10 cellular contexts compared by ENCODE assay signal in genomic region chr12:77133566-77133965, GRCh38.
DNase-seq lines count a peak whose midpoint lies in the region; ATAC-seq, FAIRE-seq and TF ChIP-seq lines count a peak whose summit lies in the region.
"Had no signal": no experiment of that assay in that cellular context is flagged by ENCODE, and none has a peak within 500 bp of the region (broad histone marks: within the 10 kb centered on the region; RNA-seq: fewer than 3 reads in every experiment).

No MANE protein-coding gene starts in this region.

- H3K9me2 ChIP-seq in OCI-LY7 (ENCODE audit: insufficient read depth, low read length): no peaks in the 10 kb centered on the region

- POLR2A ChIA-PET in OCI-LY7 (lab: Charles Lee): interaction anchor here (0.9 kb wide), 1 partner anchor 254 kb away, joined by 3 read pairs; no protein-coding TSS in a partner anchor

- BruUV-seq in OCI-LY7 (replicated peaks; lab: Mats Ljungman, UMichigan): no TSS peak

- CTCF ChIA-PET in OCI-LY7 (lab: Charles Lee; ENCODE audit: unreplicated experiment): no interaction called here

- TF ChIP-seq CTCF in OCI-LY7 (conservative IDR thresholded peaks at IDR 0.05; ENCODE audit: low read length) (no peak), fibroblast of lung (conservative IDR thresholded peaks at IDR 0.05 in 1 of 2, IDR thresholded peaks at IDR 0.05 in 1 of 2; ENCODE audit: low read depth in 1 of 2, low read length in 2 of 2) (no peak), glutamatergic neuron (IDR thresholded peaks at IDR 0.05; ENCODE audit: partially characterized antibody, unreplicated experiment) (no peak)

- no peak for ATAC-seq in stimulated activated naive CD8-positive, alpha-beta T cell treated with anti-CD3 and anti-CD28 coated beads, Interleukin-15, Interleukin-2, amounts not matched to agents 100 U/mL and 50 U/mL, for 24 hours
- ATAC-seq in stimulated activated naive CD8-positive, alpha-beta T cell treated with anti-CD3 and anti-CD28 coated beads, Interleukin-15, amount 100 ng/mL, for 72 hours: no peak
- no peak for ATAC-seq in HG03571 (IDR thresholded peaks at IDR 0.05; ENCODE audit: unreplicated experiment)

- no peak for FAIRE-seq in urothelium cell line (lab: Jason Lieb, UNC)

- no peak overlapping the region for H3K9ac ChIP-seq in fibroblast of lung (ENCODE audit: insufficient read depth, low read length)

- peak; percentile 20 for DNase-seq in stimulated activated naive CD8-positive, alpha-beta T cell treated with anti-CD3 and anti-CD28 coated beads, Interleukin-15, Interleukin-2, amounts not matched to agents 100 U/mL and 50 U/mL, for 24 hours
- no peak for DNase-seq in stimulated activated naive CD8-positive, alpha-beta T cell treated with anti-CD3 and anti-CD28 coated beads, Interleukin-15, amount 100 ng/mL, for 72 hours
- peak; percentile 39 for DNase-seq in OCI-LY7 (ENCODE audit: low spot score)
- peak; percentile 64 to 73 for DNase-seq in fibroblast of lung (ENCODE audit: low read depth in 2 of 2)
- peak; percentile 35 for DNase-seq in urothelium cell line (ENCODE audit: low spot score)
- DNase-seq in glutamatergic neuron: no peak
- DNase-seq in amniotic stem cell (lab: John Stamatoyannopoulos, UW): no peak
- DNase-seq: upper lobe of left lung had no signal

- H3K9me3 ChIP-seq in OCI-LY7 (ENCODE audit: low read length) (no peaks in the 10 kb centered on the region), fibroblast of lung (ENCODE audit: control insufficient read depth, insufficient read depth, low read depth, low read length) (no peaks in the 10 kb centered on the region)
- H3K9me3 ChIP-seq: upper lobe of left lung had no signal

- H3K27me3 ChIP-seq in fibroblast of lung (ENCODE audit: control insufficient read depth, insufficient read depth, low read length): no peaks in the 10 kb centered on the region
- H3K27me3 ChIP-seq: upper lobe of left lung had no signal

- H3K4me2 ChIP-seq in OCI-LY7 (ENCODE audit: low read length) (no peak overlapping the region), fibroblast of lung (ENCODE audit: extremely low read depth, insufficient read depth, low read length) (no peak overlapping the region)

- H3K79me2 ChIP-seq in OCI-LY7 (ENCODE audit: insufficient read depth, low read depth, low read length): no peaks in the 10 kb centered on the region
- H3K79me2 ChIP-seq in fibroblast of lung (ENCODE audit: control insufficient read depth, insufficient read depth, low read length): no peaks in the 10 kb centered on the region

- no peaks in the 10 kb centered on the region for H3K4me1 ChIP-seq in OCI-LY7 (ENCODE audit: insufficient read depth, low read length, poor library complexity, severe bottlenecking)
- no peaks in the 10 kb centered on the region for H3K4me1 ChIP-seq in fibroblast of lung (ENCODE audit: control insufficient read depth, extremely low read depth, insufficient read depth, low read length)
- H3K4me1 ChIP-seq: upper lobe of left lung had no signal

- H3K36me3 ChIP-seq in OCI-LY7 (ENCODE audit: insufficient read depth, low read length) (no peaks in the 10 kb centered on the region), fibroblast of lung (ENCODE audit: control insufficient read depth, insufficient read depth, low read length) (no peaks in the 10 kb centered on the region)
- H3K36me3 ChIP-seq: upper lobe of left lung had no signal

- H3K27ac ChIP-seq in OCI-LY7 (ENCODE audit: low read depth, low read length, poor library complexity, severe bottlenecking) (no peak overlapping the region), fibroblast of lung (ENCODE audit: insufficient read depth, low read length) (no peak overlapping the region)
- H3K27ac ChIP-seq: upper lobe of left lung had no signal

- no peaks in the 10 kb centered on the region for H3K27me3 Mint-ChIP-seq in stimulated activated naive CD8-positive, alpha-beta T cell treated with anti-CD3 and anti-CD28 coated beads, Interleukin-15, amount 100 ng/mL, for 72 hours
- H3K27me3 Mint-ChIP-seq in glutamatergic neuron (ENCODE audit: unreplicated experiment): peaks cover 2% of the 10 kb centered on the region

- H3K4me3 ChIP-seq in OCI-LY7 (ENCODE audit: low read depth, low read length, poor library complexity, severe bottlenecking): no peak overlapping the region
- no peak overlapping the region for H3K4me3 ChIP-seq in fibroblast of lung (replicated peaks in 1 of 4; ENCODE audit: control extremely low read depth in 1 of 4, insufficient read depth in 1 of 4, low read depth in 3 of 4, low read length in 4 of 4)
- H3K4me3 ChIP-seq: upper lobe of left lung had no signal

- H3K4me1 Mint-ChIP-seq in stimulated activated naive CD8-positive, alpha-beta T cell treated with anti-CD3 and anti-CD28 coated beads, Interleukin-15, amount 100 ng/mL, for 72 hours: no peaks in the 10 kb centered on the region
- H3K4me1 Mint-ChIP-seq in glutamatergic neuron (ENCODE audit: low read depth, unreplicated experiment): peaks cover 4% of the 10 kb centered on the region
- H3K4me1 Mint-ChIP-seq: nephron had no signal

- intact Hi-C loops in OCI-LY7 (cut with micrococcal nuclease; ENCODE audit: unreplicated experiment): no loop called here

- H3K27ac Mint-ChIP-seq in stimulated activated naive CD8-positive, alpha-beta T cell treated with anti-CD3 and anti-CD28 coated beads, Interleukin-15, amount 100 ng/mL, for 72 hours: no peak overlapping the region
- no peak overlapping the region for H3K27ac Mint-ChIP-seq in glutamatergic neuron (ENCODE audit: unreplicated experiment)
- H3K27ac Mint-ChIP-seq: nephron had no signal

- H3K4me3 Mint-ChIP-seq in stimulated activated naive CD8-positive, alpha-beta T cell treated with anti-CD3 and anti-CD28 coated beads, Interleukin-15, amount 100 ng/mL, for 72 hours: no peak overlapping the region
- H3K4me3 Mint-ChIP-seq in glutamatergic neuron (ENCODE audit: unreplicated experiment): no peak overlapping the region
- H3K4me3 Mint-ChIP-seq: nephron had no signal

- H3K36me3 Mint-ChIP-seq in glutamatergic neuron (ENCODE audit: unreplicated experiment): no peaks in the 10 kb centered on the region

- H4K20me1 ChIP-seq in OCI-LY7 (ENCODE audit: insufficient read depth, low read length) (no peaks in the 10 kb centered on the region), fibroblast of lung (ENCODE audit: control insufficient read depth, extremely low read depth, insufficient read depth, low read length) (no peaks in the 10 kb centered on the region)

- peaks cover 4 to 7% of the 10 kb centered on the region in 2 donors for H3K9me3 Mint-ChIP-seq in stimulated activated naive CD8-positive, alpha-beta T cell treated with anti-CD3 and anti-CD28 coated beads, Interleukin-15, amount 100 ng/mL, for 72 hours
- H3K9me3 Mint-ChIP-seq in glutamatergic neuron (ENCODE audit: unreplicated experiment): no peaks in the 10 kb centered on the region
- H3K9me3 Mint-ChIP-seq: nephron had no signal

- H2AFZ ChIP-seq in OCI-LY7 (ENCODE audit: low read length) (no peak overlapping the region), fibroblast of lung (ENCODE audit: low read length) (no peak overlapping the region)

Comparison
In these comparisons a context has a peak if more than half of its experiments do, and no peak if none do; other contexts are left out.
1. DNase-seq: peak in stimulated activated naive CD8-positive, alpha-beta T cell treated with anti-CD3 and anti-CD28 coated beads, Interleukin-15, Interleukin-2, amounts not matched to agents 100 U/mL and 50 U/mL, for 24 hours (single experiment), OCI-LY7 (single experiment), fibroblast of lung (2 of 2) and urothelium cell line (single experiment); none in stimulated activated naive CD8-positive, alpha-beta T cell treated with anti-CD3 and anti-CD28 coated beads, Interleukin-15, amount 100 ng/mL, for 72 hours (0 of 2), glutamatergic neuron (single experiment) and amniotic stem cell (single experiment).